Comparison of ENCODE assay signal across 15 cellular contexts in the genomic region with DNA sequence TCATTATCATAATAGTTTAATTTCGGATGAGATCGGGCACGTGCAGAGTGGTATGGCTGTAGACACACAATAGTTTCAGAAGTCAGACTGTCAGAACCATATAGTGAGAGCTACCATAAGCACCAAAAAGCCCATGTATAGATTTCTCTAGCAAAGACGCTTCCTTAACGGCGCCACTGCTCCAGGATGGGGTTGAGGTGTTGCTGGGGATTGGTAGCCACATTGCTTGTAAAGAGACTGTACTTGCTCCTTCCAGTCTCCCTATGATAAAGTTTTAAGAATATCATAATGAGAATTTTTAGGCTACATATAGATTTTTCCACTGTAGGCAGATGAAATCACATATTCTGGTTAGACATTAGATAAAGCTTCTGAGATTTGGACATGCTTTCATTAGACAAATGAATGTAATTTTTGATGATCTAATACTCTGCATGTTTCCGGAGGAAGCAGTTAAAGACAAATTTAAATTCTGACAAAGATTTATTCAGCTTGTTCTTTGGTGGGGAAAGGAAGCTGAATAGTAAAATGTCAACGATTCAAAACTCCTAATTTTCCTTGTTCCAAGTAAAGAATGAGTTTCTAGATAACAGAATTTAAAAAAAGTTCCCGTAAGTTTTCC.
A peak's percentile ranks its signal among the peaks of the same experiment; 100 is the strongest.
DNase-seq lines count a peak whose midpoint lies in the region; ATAC-seq and TF ChIP-seq lines count a peak whose summit lies in the region.
"Had no signal": no experiment of that assay in that cellular context is flagged by ENCODE, and none has a peak within 500 bp of the region (broad histone marks: within the 10 kb centered on the region; RNA-seq: fewer than 3 reads in every experiment).

No MANE protein-coding gene starts in this region.

- H3K36me3 Mint-ChIP-seq in activated naive CD8-positive, alpha-beta T cell treated with anti-CD3 and anti-CD28 coated beads for 36 hours, result no peaks in the 10 kb centered on the region
- H3K36me3 Mint-ChIP-seq: type B pancreatic cell had no signal

- H3K4me3 ChIP-seq in left ventricle myocardium inferior (peak overlapping the region; percentile 16), right cardiac atrium (ENCODE audit: low read length) (no peak overlapping the region), right lobe of liver (no peak overlapping the region), tibial artery (no peak overlapping the region)
- H3K4me3 ChIP-seq: ovary had no signal

- no peaks in the 10 kb centered on the region for H3K27me3 Mint-ChIP-seq in activated naive CD8-positive, alpha-beta T cell treated with anti-CD3 and anti-CD28 coated beads for 36 hours
- H3K27me3 Mint-ChIP-seq: type B pancreatic cell had no signal

- H3K27me3 ChIP-seq in left ventricle myocardium inferior (ENCODE audit: low read depth), result no peaks in the 10 kb centered on the region
- H3K27me3 ChIP-seq in right cardiac atrium (ENCODE audit: control insufficient read depth, insufficient read depth), result no peaks in the 10 kb centered on the region
- H3K27me3 ChIP-seq in right lobe of liver, result no peaks in the 10 kb centered on the region
- no peaks in the 10 kb centered on the region for H3K27me3 ChIP-seq in tibial artery
- H3K27me3 ChIP-seq: ovary had no signal

- H3K4me1 ChIP-seq in left ventricle myocardium inferior, result peaks cover 8% of the 10 kb centered on the region
- H3K4me1 ChIP-seq in right cardiac atrium (ENCODE audit: control insufficient read depth, insufficient read depth, low read length), result peaks cover 3% of the 10 kb centered on the region
- H3K4me1 ChIP-seq in right lobe of liver, result peaks cover 0 to 5% (median 0%) of the 10 kb centered on the region in 4 donors
- H3K4me1 ChIP-seq in tibial artery, result peaks cover 0 to 16% (median 7%) of the 10 kb centered on the region in 4 donors

- H3K4me1 Mint-ChIP-seq in activated naive CD8-positive, alpha-beta T cell treated with anti-CD3 and anti-CD28 coated beads for 36 hours, result peaks cover 13% of the 10 kb centered on the region

- H3K36me3 ChIP-seq in left ventricle myocardium inferior, result no peaks in the 10 kb centered on the region
- H3K36me3 ChIP-seq in right lobe of liver, result no peaks in the 10 kb centered on the region
- H3K36me3 ChIP-seq in tibial artery, result no peaks in the 10 kb centered on the region
- H3K36me3 ChIP-seq: ovary had no signal

- H3K9me3 ChIP-seq in left ventricle myocardium inferior (replicated peaks), result no peaks in the 10 kb centered on the region
- no peaks in the 10 kb centered on the region for H3K9me3 ChIP-seq in right cardiac atrium (ENCODE audit: control insufficient read depth, low read length)
- H3K9me3 ChIP-seq in right lobe of liver, result no peaks in the 10 kb centered on the region
- H3K9me3 ChIP-seq in tibial artery, result no peaks in the 10 kb centered on the region
- H3K9me3 ChIP-seq: ovary had no signal

- no peak overlapping the region for H3K4me3 Mint-ChIP-seq in activated naive CD8-positive, alpha-beta T cell treated with anti-CD3 and anti-CD28 coated beads for 36 hours
- H3K4me3 Mint-ChIP-seq: type B pancreatic cell had no signal

- no peak for ATAC-seq in right cardiac atrium
- peak in 1 of 4 donors; percentile 15 for ATAC-seq in right lobe of liver

- H3K27ac ChIP-seq in left ventricle myocardium inferior (replicated peaks), result peak overlapping the region; percentile 53
- H3K27ac ChIP-seq in right cardiac atrium (ENCODE audit: low read length), result no peak overlapping the region
- H3K27ac ChIP-seq in right lobe of liver, result peak overlapping the region in 2 of 3 donors; percentile 14 to 15
- H3K27ac ChIP-seq in tibial artery, result peak overlapping the region; percentile 10 to 36
- H3K27ac ChIP-seq: ovary had no signal

- peaks cover 2% of the 10 kb centered on the region for H3K9me3 Mint-ChIP-seq in activated naive CD8-positive, alpha-beta T cell treated with anti-CD3 and anti-CD28 coated beads for 36 hours
- H3K9me3 Mint-ChIP-seq: type B pancreatic cell had no signal

- TF ChIP-seq CTCF in left ventricle myocardium inferior (IDR thresholded peaks at IDR 0.05; ENCODE audit: borderline replicate concordance) (no peak), right lobe of liver (IDR thresholded peaks at IDR 0.05) (no peak), tibial artery (IDR thresholded peaks at IDR 0.05) (no peak)

- H3K27ac Mint-ChIP-seq in activated naive CD8-positive, alpha-beta T cell treated with anti-CD3 and anti-CD28 coated beads for 36 hours, result peak overlapping the region; percentile 10
- H3K27ac Mint-ChIP-seq: type B pancreatic cell had no signal

- no peak for TF ChIP-seq POLR2A in right lobe of liver (IDR thresholded peaks at IDR 0.05)

- no peak for DNase-seq in left ventricle myocardium inferior
- no peak for DNase-seq in right cardiac atrium
- DNase-seq in activated naive CD8-positive, alpha-beta T cell treated with anti-CD3 and anti-CD28 coated beads for 36 hours, result no peak
- DNase-seq in right lobe of liver, result no peak
- no peak for DNase-seq in tibial artery
- no peak for DNase-seq in GF-D8 (lab: John Stamatoyannopoulos, UW)
- no peak for DNase-seq in activated effector memory CD4-positive, alpha-beta T cell treated with Interleukin-2 at 50 U/mL for 16 hours
- no peak for DNase-seq in hypothalamus (lab: John Stamatoyannopoulos, UW)
- DNase-seq: activated naive CD4-positive, alpha-beta T cell treated with anti-CD3 and anti-CD28 coated beads, Interleukin-2, amount 50 U/mL, for 16 hours; DMS53; hippocampal formation; NCI-H2029; NCI-H82; ovary had no signal

- 42% methylated on average over 9 of the region's 9 CpGs for WGBS in right cardiac atrium
- WGBS in right lobe of liver (ENCODE audit: insufficient coverage, low coverage, low lambda C conversion rate, missing lambda C conversion rate), result 64% methylated on average over 9 of the region's 9 CpGs

- intact Hi-C loops in left ventricle myocardium inferior (cut with micrococcal nuclease) (no loop called here), right cardiac atrium (cut with DNase I) (no loop called here), right lobe of liver (cut with DNase I) (no loop called here), tibial artery (cut with DNase I; ENCODE audit: low total_unique reads) (no loop called here)
